In genomic region chr16:13973321-13974023, GRCh38 we compare ENCODE assay signal across 30 cellular contexts.
"Had no signal": no experiment of that assay in that cellular context is flagged by ENCODE, and none has a peak within 500 bp of the region (broad histone marks: within the 10 kb centered on the region; RNA-seq: fewer than 3 reads in every experiment).

No MANE protein-coding gene starts in this region.

- DNase-seq: activated CD4-positive, alpha-beta memory T cell treated with anti-CD3 and anti-CD28 coated beads, Interleukin-2, amount 10 ng/mL, durations not matched to agents 7 days and 5 days; activated CD4-positive, alpha-beta T cell treated with anti-CD3 and anti-CD28 coated beads for 1 hour; activated CD4-positive, alpha-beta T cell treated with anti-CD3 and anti-CD28 coated beads for 48 hours; activated CD4-positive, CD25-positive, alpha-beta regulatory T cell; activated CD8-positive, alpha-beta memory T cell treated with anti-CD3 and anti-CD28 coated beads for 24 hours; activated CD8-positive, alpha-beta memory T cell treated with anti-CD3 and anti-CD28 coated beads, Interleukin-2, amount 10 ng/mL, durations not matched to agents 7 days and 5 days; activated CD8-positive, alpha-beta memory T cell treated with anti-CD3 and anti-CD28 coated beads, Interleukin-2, amount 50 U/mL, for 48 hours; activated effector memory CD4-positive, alpha-beta T cell treated with Interleukin-2 at 50 U/mL for 16 hours; activated naive CD4-positive, alpha-beta T cell treated with anti-CD3 and anti-CD28 coated beads, Interleukin-2, amount 10 ng/mL, durations not matched to agents 7 days and 5 days; activated naive CD8-positive, alpha-beta T cell treated with anti-CD3 and anti-CD28 coated beads, Interleukin-2, amount 50 U/mL, for 24 hours; activated T-cell treated with anti-CD3 and anti-CD28 coated beads, Interleukin-2, amount 50 U/mL, for 48 hours; Karpas-422; NCI-H1105; NCI-H1417 treated with DMSO at 0.1 percent for 48 hours; NCI-H1694; NCI-H1930; NCI-H2081 treated with DMSO at 0.1 percent for 48 hours; NCI-H226; NCI-H446 treated with DMSO at 0.1 percent for 48 hours; NCI-H524; NCI-H69; NK-92 treated with Interleukin-12 subunit alpha and Interleukin-12 subunit beta, amount 100 ng/mL, for 24 hours; PC-3; Right ventricle myocardium superior; SW 1271; T-helper 1 cell; T-helper 2 cell; T-helper 9 cell; WERI-Rb-1 had no signal

- H3K4me3 ChIP-seq: breast epithelium had no signal

- ATAC-seq: activated CD8-positive, alpha-beta memory T cell treated with anti-CD3 and anti-CD28 coated beads, Interleukin-2, amount 10 ng/mL, durations not matched to agents 7 days and 5 days; activated naive CD8-positive, alpha-beta T cell treated with anti-CD3 and anti-CD28 coated beads, Interleukin-2, amount 50 U/mL, for 24 hours; PC-3 had no signal

- H3K27me3 ChIP-seq: breast epithelium had no signal

- H3K27ac ChIP-seq: breast epithelium, WERI-Rb-1 had no signal

- H3K4me1 ChIP-seq: breast epithelium had no signal

- H3K36me3 ChIP-seq: breast epithelium, WERI-Rb-1 had no signal
